Comparison of ENCODE assay signal across 15 cellular contexts in genomic region chr9:89037325-89037724, GRCh38. TPM values are rescaled to one million over a fixed set of nuclear protein-coding genes. Genes with fewer than 3 reads are reported as not detected.
"Had no signal": no experiment of that assay in that cellular context is flagged by ENCODE, and none has a peak within 500 bp of the region (broad histone marks: within the 10 kb centered on the region; RNA-seq: fewer than 3 reads in every experiment).

No MANE protein-coding gene starts in this region.

- H3K4me3 ChIP-seq: prostate gland, right atrium auricular region, tibial nerve had no signal

- H3K9me3 ChIP-seq: prostate gland, right atrium auricular region, tibial nerve had no signal

- H3K36me3 ChIP-seq: prostate gland, right atrium auricular region, tibial nerve had no signal

- H3K27me3 ChIP-seq: right atrium auricular region, tibial nerve had no signal

- H3K4me1 ChIP-seq: prostate gland had no signal

- H3K27ac ChIP-seq: right atrium auricular region had no signal

- DNase-seq: activated CD4-positive, alpha-beta T cell treated with anti-CD3 and anti-CD28 coated beads, Interleukin-2, amount 10 ng/mL, durations not matched to agents 7 days and 5 days; activated CD8-positive, alpha-beta T cell treated with anti-CD3 and anti-CD28 coated beads, Interleukin-2, amount 10 ng/mL, durations not matched to agents 7 days and 5 days; activated naive CD4-positive, alpha-beta T cell treated with Interleukin-2 at 50 U/mL for 16 hours; activated naive CD8-positive, alpha-beta T cell treated with anti-CD3 and anti-CD28 coated beads, Interleukin-2, amount 10 ng/mL, durations not matched to agents 7 days and 5 days; activated T-cell treated with anti-CD3 and anti-CD28 coated beads, Interleukin-2, amount 50 U/mL, for 24 hours; foreskin melanocyte; glutamatergic neuron; kidney; stimulated activated CD4-positive, alpha-beta T cell treated with anti-CD3 and anti-CD28 coated beads, Interleukin-2, amount 100 ng/mL, for 24 hours; stimulated activated naive CD4-positive, alpha-beta T cell treated with Interleukin-2 at 50 U/mL for 16 hours; T1000 had no signal

- ATAC-seq: activated CD4-positive, CD25-positive, alpha-beta regulatory T cell treated with anti-CD3 and anti-CD28 coated beads, Interleukin-2, amount 50 U/mL, for 24 hours; activated CD8-positive, alpha-beta T cell treated with anti-CD3 and anti-CD28 coated beads, Interleukin-2, amount 10 ng/mL, durations not matched to agents 7 days and 5 days had no signal

RNA-seq across cellular contexts. Expression of gene S1PR3, which starts 46.1 kb away (rescaled TPM):
- total RNA-seq: activated CD8-positive, alpha-beta T cell treated with anti-CD3 and anti-CD28 coated beads, Interleukin-2, amount 10 ng/mL, durations not matched to agents 7 days and 5 days had no signal
